Comparison of ENCODE assay signal across 29 cellular contexts in the genomic region with DNA sequence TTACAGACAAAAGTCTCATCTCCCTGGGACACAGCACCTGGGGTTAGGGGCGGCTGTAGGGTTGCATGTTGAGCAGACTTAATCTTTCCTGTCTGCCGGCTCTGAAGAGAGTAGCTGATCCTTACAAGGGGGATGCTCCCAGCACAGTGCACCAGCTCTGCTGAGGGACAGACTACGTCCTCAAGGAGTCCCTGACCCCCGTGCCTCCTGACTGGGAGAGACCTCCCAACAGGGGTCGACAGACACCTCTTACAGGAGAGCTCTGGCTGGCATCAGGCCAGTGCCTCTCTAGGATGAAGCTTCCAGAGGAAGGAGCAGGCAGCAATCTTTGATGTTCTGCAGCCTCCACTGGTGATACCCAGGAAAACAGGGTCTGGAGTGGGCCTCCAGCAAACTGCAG.
DNase-seq lines count a peak whose midpoint lies in the region; ATAC-seq, FAIRE-seq and TF ChIP-seq lines count a peak whose summit lies in the region.
"Had no signal": no experiment of that assay in that cellular context is flagged by ENCODE, and none has a peak within 500 bp of the region (broad histone marks: within the 10 kb centered on the region; RNA-seq: fewer than 3 reads in every experiment).

No MANE protein-coding gene starts in this region.

- H3K9me3 ChIP-seq in H9 (ENCODE audit: control insufficient read depth, low read depth, low read length) (peaks cover 17% of the 10 kb centered on the region), endodermal cell (ENCODE audit: control insufficient read depth, low read length) (no peaks in the 10 kb centered on the region), neural progenitor cell (ENCODE audit: low read depth) (peaks cover 7% of the 10 kb centered on the region)
- H3K9me3 ChIP-seq: BE2C had no signal

- no peak overlapping the region for H3T11ph ChIP-seq in H9 (ENCODE audit: low read length)

- WGBS in H9 (ENCODE audit: extremely low coverage, insufficient read length, low lambda C conversion rate) = no CpG with 5 or more reads among the region's 5 CpGs
- WGBS in endodermal cell (ENCODE audit: insufficient coverage in 1 of 2, insufficient read length in 1 of 2), 2 experiments = 75% methylated on average over 5 of the region's 5 CpGs; no CpG with 5 or more reads in 1 of the 2 experiments

- no peak overlapping the region for H3K18ac ChIP-seq in H9 (ENCODE audit: insufficient read length, low read depth, low read length)

- no peaks in the 10 kb centered on the region for H3K36me3 ChIP-seq in GM23338 (ENCODE audit: insufficient read depth)
- no peaks in the 10 kb centered on the region for H3K36me3 ChIP-seq in endodermal cell (ENCODE audit: control insufficient read depth, insufficient read depth, low read length)
- H3K36me3 ChIP-seq in neural progenitor cell = no peaks in the 10 kb centered on the region
- H3K36me3 ChIP-seq: BE2C, BLaER1 had no signal

- H2BK20ac ChIP-seq in H9 (ENCODE audit: low read depth, low read length, poor library complexity, severe bottlenecking) = no peak overlapping the region

- H2AFZ ChIP-seq in GM23338 (peak overlapping the region; percentile 52; the same call in 1 of the 2 replicates), H9 (ENCODE audit: low read length) (no peak overlapping the region), neural progenitor cell (replicated peaks) (no peak overlapping the region)

- H3K4me1 ChIP-seq in GM23338 (ENCODE audit: insufficient read depth) (peaks cover 20% of the 10 kb centered on the region), H9 (ENCODE audit: insufficient read depth, low read length) (peaks cover 2% of the 10 kb centered on the region; the same call in 1 of the 2 replicates), endodermal cell (ENCODE audit: control insufficient read depth, insufficient read depth, low read length) (no peaks in the 10 kb centered on the region), neural progenitor cell (no peaks in the 10 kb centered on the region)
- H3K4me1 ChIP-seq: BE2C, BLaER1 had no signal

- H2AK5ac ChIP-seq in H9 (ENCODE audit: insufficient read length, low read length) = no peak overlapping the region

- H3K27ac ChIP-seq in GM23338 (ENCODE audit: low read depth) (no peak overlapping the region), H9 (ENCODE audit: insufficient read length, low read depth, low read length) (no peak overlapping the region), endodermal cell (ENCODE audit: low read depth, low read length) (no peak overlapping the region), neural progenitor cell (no peak overlapping the region)
- H3K27ac ChIP-seq: BLaER1 had no signal

- no peak overlapping the region for H4K91ac ChIP-seq in H9 (ENCODE audit: insufficient read length, low read depth, low read length)

- no peak overlapping the region for H3K14ac ChIP-seq in H9 (ENCODE audit: insufficient read depth, low read length)

- H3K4me3 ChIP-seq in GM23338 (no peak overlapping the region), endodermal cell (ENCODE audit: low read length) (no peak overlapping the region), neural progenitor cell (no peak overlapping the region)
- H3K4me3 ChIP-seq: BLaER1, GM12878 had no signal

- no peak overlapping the region for H2BK12ac ChIP-seq in H9 (ENCODE audit: insufficient read length, low read depth, low read length)

- H3K79me2 ChIP-seq in GM23338 (replicated peaks; ENCODE audit: insufficient read depth) (no peaks in the 10 kb centered on the region), H9 (ENCODE audit: insufficient read depth, low read length) (no peaks in the 10 kb centered on the region), neural progenitor cell (ENCODE audit: low read depth) (no peaks in the 10 kb centered on the region)

- no peaks in the 10 kb centered on the region for H4K20me1 ChIP-seq in GM23338 (replicated peaks; ENCODE audit: insufficient read depth)
- H4K20me1 ChIP-seq in H9 (ENCODE audit: control insufficient read depth, insufficient read depth, insufficient read length) = no peaks in the 10 kb centered on the region
- no peaks in the 10 kb centered on the region for H4K20me1 ChIP-seq in neural progenitor cell (ENCODE audit: low read depth)
- H4K20me1 ChIP-seq: BLaER1 had no signal

- H3K4ac ChIP-seq in H9 (ENCODE audit: low read depth, low read length) = no peak overlapping the region

- no peak overlapping the region for H2BK15ac ChIP-seq in H9 (ENCODE audit: low read depth, low read length)

- H3K79me1 ChIP-seq in H9 (ENCODE audit: insufficient read depth, low read depth, low read length, poor library complexity, severe bottlenecking) = no peaks in the 10 kb centered on the region

- no peak overlapping the region for H2BK5ac ChIP-seq in H9 (ENCODE audit: insufficient read length, low read length)

- no peak overlapping the region for H4K5ac ChIP-seq in H9 (ENCODE audit: insufficient read length, low read depth, low read length)

- H3K56ac ChIP-seq in H9 (ENCODE audit: insufficient read length, low read depth, low read length) = no peak overlapping the region

- no peaks in the 10 kb centered on the region for H3K23me2 ChIP-seq in H9 (ENCODE audit: insufficient read length, low read depth, low read length, poor library complexity, severe bottlenecking)

- H3K9me2 ChIP-seq in GM23338 (ENCODE audit: insufficient read depth) = no peaks in the 10 kb centered on the region

- ATAC-seq in GM23338 (no peak), GM21717 (IDR thresholded peaks at IDR 0.05; ENCODE audit: unreplicated experiment) (no peak), GM19328 (IDR thresholded peaks at IDR 0.05; ENCODE audit: unreplicated experiment) (no peak)
- ATAC-seq: GM12878 had no signal

- no peak overlapping the region for H3K23ac ChIP-seq in H9 (ENCODE audit: insufficient read length, low read depth, low read length)

- H3K27me3 Mint-ChIP-seq in GM23338 (ENCODE audit: insufficient read depth, low read depth, poor library complexity) = no peaks in the 10 kb centered on the region
- H3K27me3 Mint-ChIP-seq in H9 (ENCODE audit: low read depth) = no peaks in the 10 kb centered on the region; the same call in 1 of the 2 replicates
- no peaks in the 10 kb centered on the region for H3K27me3 Mint-ChIP-seq in endodermal cell (ENCODE audit: insufficient read depth)
- H3K27me3 Mint-ChIP-seq in neural progenitor cell (ENCODE audit: insufficient read depth, low read depth) = no peaks in the 10 kb centered on the region
- H3K27me3 Mint-ChIP-seq: CD4-positive, alpha-beta memory T cell; CD4-positive, CD25-positive, alpha-beta regulatory T cell had no signal

- H3K9ac ChIP-seq in H9 (ENCODE audit: extremely low read depth, insufficient read length, low read length) (no peak overlapping the region), endodermal cell (ENCODE audit: extremely low read depth, low read length, poor library complexity, severe bottlenecking) (no peak overlapping the region), neural progenitor cell (no peak overlapping the region)
- H3K9ac ChIP-seq: BLaER1 had no signal

- DNase-seq in GM23338 (ENCODE audit: low spot score) (no peak), H9 (peak; percentile 23), endodermal cell (peak; percentile 43), neural progenitor cell (ENCODE audit: low spot score) (peak; percentile 2), RCC 7860 (ENCODE audit: low spot score) (no peak), NCI-H2227 (lab: John Stamatoyannopoulos, UW; ENCODE audit: unreplicated experiment) (no peak)
- DNase-seq: 8988T; ACHN; BE2C; C1 segment of cervical spinal cord; CD4-positive, alpha-beta memory T cell; CD4-positive, CD25-positive, alpha-beta regulatory T cell; CD8-positive, alpha-beta memory T cell; COR-L47; DMS 273 treated with DMSO at 0.1 percent for 48 hours; DMS153; DMS53; DMS79; DND-41; EL; GDM1 had no signal

- H3K27ac Mint-ChIP-seq in GM23338 (no peak overlapping the region), H9 (peak overlapping the region in 1 of 3 experiments; percentile 52; a peak in 1 of 7 replicates), endodermal cell (no peak overlapping the region), neural progenitor cell (no peak overlapping the region)
- H3K27ac Mint-ChIP-seq: CD4-positive, alpha-beta memory T cell; CD4-positive, CD25-positive, alpha-beta regulatory T cell; CD8-positive, alpha-beta memory T cell had no signal

- H3K36me3 Mint-ChIP-seq in GM23338 (ENCODE audit: low read depth) = no peaks in the 10 kb centered on the region
- no peaks in the 10 kb centered on the region; a peak in 1 of 7 replicates for H3K36me3 Mint-ChIP-seq in H9 (ENCODE audit: insufficient read depth in 1 of 3, low read depth in 3 of 3)
- H3K36me3 Mint-ChIP-seq in endodermal cell (ENCODE audit: low read depth) = no peaks in the 10 kb centered on the region
- H3K36me3 Mint-ChIP-seq in neural progenitor cell = no peaks in the 10 kb centered on the region
- H3K36me3 Mint-ChIP-seq: CD14-positive monocyte; CD4-positive, alpha-beta memory T cell; CD4-positive, CD25-positive, alpha-beta regulatory T cell; CD8-positive, alpha-beta memory T cell had no signal

- H3K4me3 Mint-ChIP-seq in GM23338 (no peak overlapping the region), H9 (no peak overlapping the region), endodermal cell (no peak overlapping the region), neural progenitor cell (no peak overlapping the region)
- H3K4me3 Mint-ChIP-seq: CD14-positive monocyte; CD4-positive, alpha-beta memory T cell; CD4-positive, CD25-positive, alpha-beta regulatory T cell; CD8-positive, alpha-beta memory T cell had no signal

- no peak overlapping the region for H3K4me2 ChIP-seq in GM23338
- H3K4me2 ChIP-seq in H9 (ENCODE audit: insufficient read depth, insufficient read length, low read length) = no peak overlapping the region
- H3K4me2 ChIP-seq in neural progenitor cell = no peak overlapping the region
- H3K4me2 ChIP-seq: BLaER1 had no signal

- H3F3A ChIP-seq in GM23338 (replicated peaks; ENCODE audit: low read depth) = no peaks in the 10 kb centered on the region
- H3F3A ChIP-seq in neural progenitor cell (ENCODE audit: low read depth) = no peaks in the 10 kb centered on the region

- peaks cover 12% of the 10 kb centered on the region; the same call in 2 of the 3 replicates for H3K4me1 Mint-ChIP-seq in GM23338
- peaks cover 11 to 14% of the 10 kb centered on the region in 2 experiments for H3K4me1 Mint-ChIP-seq in H9
- no peaks in the 10 kb centered on the region for H3K4me1 Mint-ChIP-seq in endodermal cell
- H3K4me1 Mint-ChIP-seq in neural progenitor cell = no peaks in the 10 kb centered on the region
- H3K4me1 Mint-ChIP-seq: CD14-positive monocyte; CD4-positive, alpha-beta memory T cell; CD4-positive, CD25-positive, alpha-beta regulatory T cell; CD8-positive, alpha-beta memory T cell had no signal

- H3K9me3 Mint-ChIP-seq in GM23338 (peaks cover 3% of the 10 kb centered on the region; the same call in 2 of the 3 replicates), H9 (peaks cover 53 to 59% of the 10 kb centered on the region in 2 experiments), endodermal cell (peaks cover 45% of the 10 kb centered on the region), neural progenitor cell (peaks cover 2% of the 10 kb centered on the region)

- TF ChIP-seq CTCF in GM23338 (conservative IDR thresholded peaks at IDR 0.05; ENCODE audit: low read depth in 2 of 2) (no peak), H9 (conservative IDR thresholded peaks at IDR 0.05) (no peak), endodermal cell (conservative IDR thresholded peaks at IDR 0.05) (no peak), neural progenitor cell (IDR thresholded peaks at IDR 0.05) (no peak)

- no peak overlapping the region for H2BK120ac ChIP-seq in H9 (ENCODE audit: low read depth, low read length, poor library complexity, severe bottlenecking)

- H3K27me3 ChIP-seq in GM23338 (ENCODE audit: insufficient read depth) (no peaks in the 10 kb centered on the region), H9 (ENCODE audit: insufficient read depth, low read length) (no peaks in the 10 kb centered on the region), endodermal cell (ENCODE audit: control insufficient read depth, insufficient read depth, low read length, poor library complexity, severe bottlenecking) (no peaks in the 10 kb centered on the region), neural progenitor cell (no peaks in the 10 kb centered on the region)
- H3K27me3 ChIP-seq: BE2C had no signal

- H4K8ac ChIP-seq in H9 (replicated peaks; ENCODE audit: insufficient read length, low read depth, low read length) = no peak overlapping the region

- FAIRE-seq in RCC 7860 (lab: Jason Lieb, UNC) = no peak
- FAIRE-seq: A204.1, GM12878, GM12892, GM18507 had no signal

Comparison
In these comparisons a context has a peak if more than half of its experiments do, and no peak if none do; other contexts are left out.
1. DNase-seq: peak in H9 (single experiment), endodermal cell (single experiment) and neural progenitor cell (single experiment); none in GM23338 (single experiment), RCC 7860 (single experiment) and NCI-H2227 (single experiment).